ENCODE assay signal across 17 cellular contexts in the genomic region with DNA sequence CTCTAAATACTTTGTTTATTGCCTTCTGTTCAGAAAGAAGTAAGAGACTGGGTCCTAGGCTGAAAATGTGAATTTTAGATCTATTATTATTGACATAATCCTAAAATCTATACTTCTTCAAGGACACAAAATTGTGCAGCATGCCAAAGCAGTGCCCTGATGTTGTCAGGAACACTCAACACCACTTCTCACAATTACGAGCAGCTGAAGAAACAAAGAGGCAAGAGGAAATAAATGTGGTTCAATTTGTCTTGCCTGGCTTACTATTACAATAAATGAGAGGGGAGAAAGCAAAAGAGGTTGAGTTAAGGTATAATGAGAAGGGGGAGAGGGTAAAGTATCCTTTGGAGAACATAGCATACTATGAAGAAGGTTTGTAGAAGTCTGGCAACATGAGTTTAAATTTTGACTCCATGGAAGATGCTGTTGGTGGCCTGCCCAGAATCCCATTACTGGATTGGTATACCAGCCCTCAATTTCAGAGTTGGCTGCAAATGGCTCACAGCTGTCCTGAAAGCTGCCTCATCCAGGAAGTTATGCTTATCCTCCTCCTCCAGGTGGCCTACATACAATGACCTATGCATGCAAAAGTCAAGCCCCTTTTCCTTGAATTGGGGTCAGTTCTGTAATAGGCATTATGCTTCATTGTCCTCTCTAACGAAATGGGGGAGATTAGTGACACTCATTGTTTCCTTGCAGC.
"Had no signal": no experiment of that assay in that cellular context is flagged by ENCODE, and none has a peak within 500 bp of the region (broad histone marks: within the 10 kb centered on the region; RNA-seq: fewer than 3 reads in every experiment).

No MANE protein-coding gene starts in this region.

- H3K36me3 Mint-ChIP-seq: activated naive CD4-positive, alpha-beta T cell treated with anti-CD3 and anti-CD28 coated beads, Interleukin-2, amount 10 ng/mL, durations not matched to agents 7 days and 5 days; brain had no signal

- H3K4me1 Mint-ChIP-seq: activated naive CD4-positive, alpha-beta T cell treated with anti-CD3 and anti-CD28 coated beads, Interleukin-2, amount 10 ng/mL, durations not matched to agents 7 days and 5 days; activated naive CD8-positive, alpha-beta T cell treated with anti-CD3 and anti-CD28 coated beads, Interleukin-2, amount 50 U/mL, for 24 hours had no signal

- H3K27ac ChIP-seq: foreskin keratinocyte, lower lobe of right lung, thyroid gland had no signal

- ATAC-seq: activated naive CD8-positive, alpha-beta T cell treated with anti-CD3 and anti-CD28 coated beads, Interleukin-2, amount 50 U/mL, for 24 hours; activated T-cell treated with anti-CD3 and anti-CD28 coated beads, Interleukin-2, amount 50 U/mL, for 4 hours; effector memory CD8-positive, alpha-beta T cell; foreskin keratinocyte; lower lobe of right lung; natural killer cell treated with Interleukin-12 subunit alpha and Interleukin-12 subunit beta and Interleukin-15 and Interleukin-18, amount 100 ng/mL, for 72 hours had no signal

- H3K27me3 Mint-ChIP-seq: activated naive CD4-positive, alpha-beta T cell treated with anti-CD3 and anti-CD28 coated beads, Interleukin-2, amount 10 ng/mL, durations not matched to agents 7 days and 5 days; brain; effector memory CD8-positive, alpha-beta T cell; natural killer cell treated with Interleukin-12 subunit alpha and Interleukin-12 subunit beta and Interleukin-15 and Interleukin-18, amount 100 ng/mL, for 72 hours had no signal

- DNase-seq: activated CD4-positive, alpha-beta T cell treated with anti-CD3 and anti-CD28 coated beads, Interleukin-2, amount 50 U/mL, for 1 hour; activated CD8-positive, alpha-beta memory T cell treated with anti-CD3 and anti-CD28 coated beads, Interleukin-2, amount 50 U/mL, for 4 hours; activated effector memory CD4-positive, alpha-beta T cell treated with Interleukin-2 at 50 U/mL for 16 hours; activated naive CD4-positive, alpha-beta T cell treated with anti-CD3 and anti-CD28 coated beads, Interleukin-2, amount 10 ng/mL, durations not matched to agents 7 days and 5 days; activated naive CD8-positive, alpha-beta T cell treated with anti-CD3 and anti-CD28 coated beads, Interleukin-2, amount 50 U/mL, for 24 hours; activated T-cell treated with anti-CD3 and anti-CD28 coated beads, Interleukin-2, amount 50 U/mL, for 4 hours; anterior cingulate cortex; effector memory CD8-positive, alpha-beta T cell; foreskin keratinocyte; hypothalamus; lower lobe of right lung; stimulated activated CD8-positive, alpha-beta memory T cell treated with anti-CD3 and anti-CD28 coated beads, Interleukin-4, amount 100 ng/mL, for 48 hours; stimulated activated naive CD4-positive, alpha-beta T cell; T1000; thyroid gland had no signal

- H3K27ac Mint-ChIP-seq: activated naive CD4-positive, alpha-beta T cell treated with anti-CD3 and anti-CD28 coated beads, Interleukin-2, amount 10 ng/mL, durations not matched to agents 7 days and 5 days; activated naive CD8-positive, alpha-beta T cell treated with anti-CD3 and anti-CD28 coated beads, Interleukin-2, amount 50 U/mL, for 24 hours; effector memory CD8-positive, alpha-beta T cell; natural killer cell treated with Interleukin-12 subunit alpha and Interleukin-12 subunit beta and Interleukin-15 and Interleukin-18, amount 100 ng/mL, for 72 hours had no signal

- H3K4me3 ChIP-seq: lower lobe of right lung, thyroid gland had no signal

- H3K4me1 ChIP-seq: foreskin keratinocyte, lower lobe of right lung, thyroid gland had no signal

- H3K36me3 ChIP-seq: lower lobe of right lung, thyroid gland had no signal

- H3K9me3 ChIP-seq: lower lobe of right lung, thyroid gland had no signal

- H3K4me3 Mint-ChIP-seq: activated naive CD4-positive, alpha-beta T cell treated with anti-CD3 and anti-CD28 coated beads, Interleukin-2, amount 10 ng/mL, durations not matched to agents 7 days and 5 days; activated naive CD8-positive, alpha-beta T cell treated with anti-CD3 and anti-CD28 coated beads, Interleukin-2, amount 50 U/mL, for 24 hours; activated T-cell treated with anti-CD3 and anti-CD28 coated beads, Interleukin-2, amount 50 U/mL, for 4 hours; brain; effector memory CD8-positive, alpha-beta T cell; natural killer cell treated with Interleukin-12 subunit alpha and Interleukin-12 subunit beta and Interleukin-15 and Interleukin-18, amount 100 ng/mL, for 72 hours had no signal

- H3K27me3 ChIP-seq: foreskin keratinocyte, thyroid gland had no signal
